Comparison of ENCODE assay signal across 13 cellular contexts in genomic region chr11:77201370-77201769, GRCh38.
"Had no signal": no experiment of that assay in that cellular context is flagged by ENCODE, and none has a peak within 500 bp of the region (broad histone marks: within the 10 kb centered on the region; RNA-seq: fewer than 3 reads in every experiment).

No MANE protein-coding gene starts in this region.

- H3K27ac ChIP-seq: dorsolateral prefrontal cortex, ovary, transverse colon had no signal

- H3K27me3 Mint-ChIP-seq: activated CD8-positive, alpha-beta memory T cell treated with anti-CD3 and anti-CD28 coated beads, Interleukin-2, amount 10 ng/mL, durations not matched to agents 7 days and 5 days had no signal

- H3K9me3 ChIP-seq: ovary, transverse colon had no signal

- H3K36me3 ChIP-seq: ovary, transverse colon had no signal

- ATAC-seq: activated CD8-positive, alpha-beta memory T cell treated with anti-CD3 and anti-CD28 coated beads, Interleukin-2, amount 10 ng/mL, durations not matched to agents 7 days and 5 days; activated T-cell treated with anti-CD3 and anti-CD28 coated beads, Interleukin-2, amount 50 U/mL, for 72 hours; left cardiac atrium; stimulated activated memory B cell treated with anti-CD40 and anti-IgM and Interleukin-4, amounts not matched to agents 10 μg/mL and 1 μg/mL and 100 μg/mL, for 72 hours; WTC11 had no signal

- H3K27me3 ChIP-seq: dorsolateral prefrontal cortex, ovary, transverse colon had no signal

- H3K36me3 Mint-ChIP-seq: activated CD8-positive, alpha-beta memory T cell treated with anti-CD3 and anti-CD28 coated beads, Interleukin-2, amount 10 ng/mL, durations not matched to agents 7 days and 5 days; stimulated activated memory B cell treated with anti-CD40 and anti-IgM and Interleukin-4, amounts not matched to agents 10 μg/mL and 1 μg/mL and 100 μg/mL, for 72 hours; WTC11 had no signal

- H3K4me3 ChIP-seq: dorsolateral prefrontal cortex, lung, ovary, transverse colon had no signal

- H3K9me3 Mint-ChIP-seq: activated T-cell treated with anti-CD3 and anti-CD28 coated beads, Interleukin-2, amount 50 U/mL, for 72 hours; endodermal cell; neural crest cell; stimulated activated memory B cell treated with anti-CD40 and anti-IgM and Interleukin-4, amounts not matched to agents 10 μg/mL and 1 μg/mL and 100 μg/mL, for 72 hours; WTC11 had no signal

- H3K27ac Mint-ChIP-seq: activated CD8-positive, alpha-beta memory T cell treated with anti-CD3 and anti-CD28 coated beads, Interleukin-2, amount 10 ng/mL, durations not matched to agents 7 days and 5 days; activated T-cell treated with anti-CD3 and anti-CD28 coated beads, Interleukin-2, amount 50 U/mL, for 72 hours; endodermal cell; stimulated activated memory B cell treated with anti-CD40 and anti-IgM and Interleukin-4, amounts not matched to agents 10 μg/mL and 1 μg/mL and 100 μg/mL, for 72 hours; WTC11 had no signal

- H3K4me3 Mint-ChIP-seq: activated CD8-positive, alpha-beta memory T cell treated with anti-CD3 and anti-CD28 coated beads, Interleukin-2, amount 10 ng/mL, durations not matched to agents 7 days and 5 days; activated T-cell treated with anti-CD3 and anti-CD28 coated beads, Interleukin-2, amount 50 U/mL, for 72 hours; endodermal cell; neural crest cell; stimulated activated memory B cell treated with anti-CD40 and anti-IgM and Interleukin-4, amounts not matched to agents 10 μg/mL and 1 μg/mL and 100 μg/mL, for 72 hours; WTC11 had no signal

- H3K4me1 Mint-ChIP-seq: stimulated activated memory B cell treated with anti-CD40 and anti-IgM and Interleukin-4, amounts not matched to agents 10 μg/mL and 1 μg/mL and 100 μg/mL, for 72 hours had no signal

- H3K4me1 ChIP-seq: transverse colon had no signal

- DNase-seq: activated CD8-positive, alpha-beta memory T cell treated with anti-CD3 and anti-CD28 coated beads, Interleukin-2, amount 10 ng/mL, durations not matched to agents 7 days and 5 days; activated naive CD4-positive, alpha-beta T cell; activated T-cell treated with anti-CD3 and anti-CD28 coated beads, Interleukin-2, amount 50 U/mL, for 72 hours; endodermal cell; left cardiac atrium; midbrain had no signal
